ENCODE assay signal across 9 cellular contexts in the genomic region with DNA sequence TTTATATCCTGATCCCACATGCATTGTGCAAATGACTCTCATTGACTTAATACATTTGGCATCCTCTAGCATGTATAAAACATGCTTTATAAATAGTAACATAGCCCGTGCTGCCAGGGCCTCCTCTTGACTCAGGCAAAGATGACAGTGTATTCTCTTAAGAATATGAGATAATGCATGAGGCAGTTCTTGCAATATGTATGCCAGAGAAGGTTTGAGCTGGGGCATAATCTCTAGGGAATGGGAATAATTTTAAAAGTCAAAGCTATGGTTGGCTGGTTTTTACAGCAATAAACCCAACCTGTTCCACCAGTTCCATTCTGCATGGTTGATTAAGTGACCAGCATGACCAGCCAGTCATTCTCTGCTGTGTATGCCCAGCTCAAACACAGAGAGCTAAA.
DNase-seq lines count a peak whose midpoint lies in the region; ATAC-seq and TF ChIP-seq lines count a peak whose summit lies in the region.
"Had no signal": no experiment of that assay in that cellular context is flagged by ENCODE, and none has a peak within 500 bp of the region (broad histone marks: within the 10 kb centered on the region; RNA-seq: fewer than 3 reads in every experiment).

No MANE protein-coding gene starts in this region.

- POLR2A ChIA-PET in A673 (lab: Charles Lee; ENCODE audit: low non-redundant PET) = no interaction called here

- H3K4me1 ChIP-seq in muscle layer of duodenum (ENCODE audit: control insufficient read depth in 1 of 2, insufficient read depth in 2 of 2, low read length in 2 of 2) = peaks cover 0 to 8% of the 10 kb centered on the region in 2 donors
- H3K4me1 ChIP-seq in A673 (ENCODE audit: insufficient read depth, low read length, poor library complexity, severe bottlenecking) = no peaks in the 10 kb centered on the region

- no peak for TF ChIP-seq CTCF in A673 (conservative IDR thresholded peaks at IDR 0.05; ENCODE audit: low read depth, low read length)

- peaks cover 0 to 4% of the 10 kb centered on the region in 2 donors for H3K9me3 ChIP-seq in muscle layer of duodenum (ENCODE audit: control insufficient read depth in 1 of 2, low read length in 2 of 2)
- no peaks in the 10 kb centered on the region for H3K9me3 ChIP-seq in A673 (ENCODE audit: low read depth, low read length, poor library complexity, severe bottlenecking)

- H3K27me3 ChIP-seq in muscle layer of duodenum (ENCODE audit: low read depth, low read length) (no peaks in the 10 kb centered on the region), A673 (replicated peaks; ENCODE audit: insufficient read depth, low read depth, low read length, poor library complexity) (no peaks in the 10 kb centered on the region)

- DNase-seq in DMS53 (lab: John Stamatoyannopoulos, UW) (peak; percentile 94), NCI-H2029 (lab: John Stamatoyannopoulos, UW) (peak; percentile 86), T47D (ENCODE audit: low read depth in 1 of 2, low spot score in 1 of 2) (peak; percentile 23 to 73), A673 (ENCODE audit: low spot score) (no peak), GOT3 (lab: John Stamatoyannopoulos, UW) (no peak)
- DNase-seq: NCI-H1436 had no signal

- H3K4me3 ChIP-seq in muscle layer of duodenum (ENCODE audit: low read depth in 1 of 2, low read length in 2 of 2) = no peak overlapping the region
- no peak overlapping the region for H3K4me3 ChIP-seq in A673 (ENCODE audit: low read depth, low read length, poor library complexity, severe bottlenecking)

- no peaks in the 10 kb centered on the region for H3K36me3 ChIP-seq in muscle layer of duodenum (ENCODE audit: control insufficient read depth in 1 of 2, insufficient read depth in 2 of 2, low read length in 2 of 2)
- H3K36me3 ChIP-seq in A673 (ENCODE audit: insufficient read depth, low read length, poor library complexity, severe bottlenecking) = no peaks in the 10 kb centered on the region

- intact Hi-C loops in A673 (cut with micrococcal nuclease; ENCODE audit: unreplicated experiment) = no loop called here

- no TSS peak for BruUV-seq in A673 (replicated peaks; lab: Mats Ljungman, UMichigan)

- ATAC-seq in HG03442 (IDR thresholded peaks at IDR 0.05; ENCODE audit: unreplicated experiment) = no peak
- ATAC-seq in HG03196 (IDR thresholded peaks at IDR 0.05; ENCODE audit: unreplicated experiment) = no peak

- CTCF ChIA-PET in A673 (lab: Charles Lee) = no interaction called here

- H3K27ac ChIP-seq in muscle layer of duodenum (ENCODE audit: low read length) = peak overlapping the region; percentile 19
- H3K27ac ChIP-seq in A673 (ENCODE audit: low read depth, low read length, poor library complexity, severe bottlenecking) = no peak overlapping the region

- in situ Hi-C loops in T47D (cut with HindIII; ENCODE audit: low pct_unique_long_range_greater_than_20kb, low sequenced_read_pairs) = no loop called here

Comparison
In these comparisons a context has a peak if more than half of its experiments do, and no peak if none do; other contexts are left out.
1. DNase-seq: peak in DMS53 (single experiment), NCI-H2029 (single experiment) and T47D (2 of 2); none in A673 (single experiment) and GOT3 (single experiment).